1 cellular context compared by ENCODE assay signal in the genomic region with DNA sequence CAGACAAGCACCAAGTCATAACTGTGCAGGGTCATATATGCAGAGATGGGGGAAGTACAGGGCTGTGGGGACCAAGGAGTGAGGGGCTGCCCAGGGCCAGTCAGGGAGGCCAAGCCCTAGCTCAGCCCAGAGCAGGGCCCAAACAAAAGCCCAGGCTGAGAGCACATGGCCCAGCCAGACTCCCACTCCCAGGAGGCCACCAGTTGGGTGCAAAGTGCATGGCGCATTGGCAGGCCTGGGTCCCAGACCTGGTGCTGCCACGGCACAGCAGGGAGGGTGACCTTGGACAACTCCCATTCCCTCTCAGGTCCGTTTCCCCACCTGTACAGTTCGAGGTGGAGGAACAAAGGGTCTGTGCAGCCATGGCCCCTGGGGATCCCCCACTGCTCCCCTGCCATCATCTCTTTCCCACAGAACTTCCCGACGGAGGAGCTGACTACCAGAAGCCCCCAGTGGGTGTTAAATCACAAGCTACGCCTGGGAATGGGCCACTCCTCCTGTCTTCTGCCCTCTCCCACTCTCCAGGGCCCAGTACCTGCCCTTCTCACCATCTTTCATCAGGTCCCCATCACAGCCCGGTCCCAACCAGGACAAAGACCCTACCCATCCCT.
TF ChIP-seq lines count a peak whose summit lies in the region.

No MANE protein-coding gene starts in this region.

TF ChIP-seq in HEK293, 187 proteins besides CTCF, POLR2A, EP300 and RAD21 (continued from another document):
- TF ChIP-seq, protein P1, sequence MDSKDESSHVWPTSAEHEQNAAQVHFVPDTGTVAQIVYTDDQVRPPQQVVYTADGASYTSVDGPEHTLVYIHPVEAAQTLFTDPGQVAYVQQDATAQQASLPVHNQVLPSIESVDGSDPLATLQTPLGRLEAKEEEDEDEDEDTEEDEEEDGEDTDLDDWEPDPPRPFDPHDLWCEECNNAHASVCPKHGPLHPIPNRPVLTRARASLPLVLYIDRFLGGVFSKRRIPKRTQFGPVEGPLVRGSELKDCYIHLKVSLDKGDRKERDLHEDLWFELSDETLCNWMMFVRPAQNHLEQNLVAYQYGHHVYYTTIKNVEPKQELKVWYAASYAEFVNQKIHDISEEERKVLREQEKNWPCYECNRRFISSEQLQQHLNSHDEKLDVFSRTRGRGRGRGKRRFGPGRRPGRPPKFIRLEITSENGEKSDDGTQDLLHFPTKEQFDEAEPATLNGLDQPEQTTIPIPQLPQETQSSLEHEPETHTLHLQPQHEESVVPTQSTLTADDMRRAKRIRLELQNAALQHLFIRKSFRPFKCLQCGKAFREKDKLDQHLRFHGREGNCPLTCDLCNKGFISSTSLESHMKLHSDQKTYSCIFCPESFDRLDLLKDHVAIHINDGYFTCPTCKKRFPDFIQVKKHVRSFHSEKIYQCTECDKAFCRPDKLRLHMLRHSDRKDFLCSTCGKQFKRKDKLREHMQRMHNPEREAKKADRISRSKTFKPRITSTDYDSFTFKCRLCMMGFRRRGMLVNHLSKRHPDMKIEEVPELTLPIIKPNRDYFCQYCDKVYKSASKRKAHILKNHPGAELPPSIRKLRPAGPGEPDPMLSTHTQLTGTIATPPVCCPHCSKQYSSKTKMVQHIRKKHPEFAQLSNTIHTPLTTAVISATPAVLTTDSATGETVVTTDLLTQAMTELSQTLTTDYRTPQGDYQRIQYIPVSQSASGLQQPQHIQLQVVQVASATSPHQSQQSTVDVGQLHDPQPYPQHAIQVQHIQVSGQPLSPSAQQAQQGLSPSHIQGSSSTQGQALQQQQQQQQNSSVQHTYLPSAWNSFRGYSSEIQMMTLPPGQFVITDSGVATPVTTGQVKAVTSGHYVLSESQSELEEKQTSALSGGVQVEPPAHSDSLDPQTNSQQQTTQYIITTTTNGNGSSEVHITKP (tag by site-specific recombination; IDR thresholded peaks at IDR 0.05), result peak; percentile 94
- no peak; the same call in 1 of the 2 replicates for TF ChIP-seq GLIS2 (tag by site-specific recombination; IDR thresholded peaks at IDR 0.05)
- peak; percentile 48; the same call in 1 of the 2 replicates for TF ChIP-seq ZNF76 (tag by site-specific recombination; IDR thresholded peaks at IDR 0.05; ENCODE audit: borderline replicate concordance, low read depth)
- TF ChIP-seq ZBTB8A (tag by site-specific recombination; IDR thresholded peaks at IDR 0.05), result peak; percentile 60; the same call in 1 of the 2 replicates
- TF ChIP-seq, protein P2, sequence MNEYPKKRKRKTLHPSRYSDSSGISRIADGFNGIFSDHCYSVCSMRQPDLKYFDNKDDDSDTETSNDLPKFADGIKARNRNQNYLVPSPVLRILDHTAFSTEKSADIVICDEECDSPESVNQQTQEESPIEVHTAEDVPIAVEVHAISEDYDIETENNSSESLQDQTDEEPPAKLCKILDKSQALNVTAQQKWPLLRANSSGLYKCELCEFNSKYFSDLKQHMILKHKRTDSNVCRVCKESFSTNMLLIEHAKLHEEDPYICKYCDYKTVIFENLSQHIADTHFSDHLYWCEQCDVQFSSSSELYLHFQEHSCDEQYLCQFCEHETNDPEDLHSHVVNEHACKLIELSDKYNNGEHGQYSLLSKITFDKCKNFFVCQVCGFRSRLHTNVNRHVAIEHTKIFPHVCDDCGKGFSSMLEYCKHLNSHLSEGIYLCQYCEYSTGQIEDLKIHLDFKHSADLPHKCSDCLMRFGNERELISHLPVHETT (tag by site-specific recombination; IDR thresholded peaks at IDR 0.05), result no peak
- 0 out of 2 replicates have a peak, but pooled peaks have one; percentile 25 for TF ChIP-seq ZBTB20 (tag by site-specific recombination; IDR thresholded peaks at IDR 0.05)
- peak; percentile 18; the same call in 1 of the 2 replicates for TF ChIP-seq ZNF600 (tag by site-specific recombination; IDR thresholded peaks at IDR 0.05)
- TF ChIP-seq, protein P3, sequence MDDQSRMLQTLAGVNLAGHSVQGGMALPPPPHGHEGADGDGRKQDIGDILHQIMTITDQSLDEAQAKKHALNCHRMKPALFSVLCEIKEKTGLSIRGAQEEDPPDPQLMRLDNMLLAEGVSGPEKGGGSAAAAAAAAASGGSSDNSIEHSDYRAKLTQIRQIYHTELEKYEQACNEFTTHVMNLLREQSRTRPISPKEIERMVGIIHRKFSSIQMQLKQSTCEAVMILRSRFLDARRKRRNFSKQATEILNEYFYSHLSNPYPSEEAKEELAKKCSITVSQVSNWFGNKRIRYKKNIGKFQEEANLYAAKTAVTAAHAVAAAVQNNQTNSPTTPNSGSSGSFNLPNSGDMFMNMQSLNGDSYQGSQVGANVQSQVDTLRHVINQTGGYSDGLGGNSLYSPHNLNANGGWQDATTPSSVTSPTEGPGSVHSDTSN (CRISPR knock-in tag; IDR thresholded peaks at IDR 0.05), result 0 out of 2 replicates have a peak, but pooled peaks have one; percentile 7
TF ChIP-seq in HEK293: peak in this region for 9.
